In genomic region chr19:48752511-48753365, GRCh38 we compare ENCODE assay signal across 8 cellular contexts.
DNase-seq lines count a peak whose midpoint lies in the region; ATAC-seq and TF ChIP-seq lines count a peak whose summit lies in the region.

TSS of gene FUT1 (minus strand) at chr19:48752641. CDS start at chr19:48751281, 1,360 bp downstream.

- H3K27ac ChIP-seq in mucosa of rectum (ENCODE audit: low read depth in 2 of 2, low read length in 2 of 2): no peak within 1 kb of the TSS

- H3K4me1 ChIP-seq in mucosa of rectum (ENCODE audit: control insufficient read depth in 2 of 2, insufficient read depth in 2 of 2, low read length in 2 of 2): peaks cover 8 to 11% of the 10 kb centered on the region in 2 donors

- H3K27me3 ChIP-seq in mucosa of rectum (ENCODE audit: control insufficient read depth in 2 of 2, insufficient read depth in 2 of 2, low read length in 2 of 2): peaks cover 9 to 12% of the 10 kb centered on the region in 2 donors

- ATAC-seq in HG02981 (IDR thresholded peaks at IDR 0.05; ENCODE audit: unreplicated experiment): no peak
- no peak for ATAC-seq in GM18873 (IDR thresholded peaks at IDR 0.05; ENCODE audit: low FRiP score, unreplicated experiment)

- peak within 1 kb of the TSS in 1 of 2 donors; percentile 43 for H3K9ac ChIP-seq in mucosa of rectum (ENCODE audit: low read depth in 1 of 2, low read length in 2 of 2)

- H3K4me3 ChIP-seq in epithelial cell of esophagus (ENCODE audit: low read length) (peak within 1 kb of the TSS; percentile 77), mucosa of rectum (ENCODE audit: low read length in 2 of 2) (peak within 1 kb of the TSS; percentile 43 to 49)

- H3K36me3 ChIP-seq in mucosa of rectum (ENCODE audit: control insufficient read depth in 2 of 2, insufficient read depth in 2 of 2, low read length in 2 of 2): no peaks in the 10 kb centered on the region

- H3K9me3 ChIP-seq in mucosa of rectum (ENCODE audit: control insufficient read depth in 2 of 2, low read length in 2 of 2): no peaks in the 10 kb centered on the region

- DNase-seq in ELF-1 (ENCODE audit: low read depth, low spot score) (peak; percentile 91), NCI-H2029 (lab: John Stamatoyannopoulos, UW) (peak; percentile 92), epithelial cell of esophagus (ENCODE audit: low read depth) (peak; percentile 96), inferior parietal cortex (ENCODE audit: extremely low spot score) (no peak)
- peak; percentile 39 for DNase-seq in activated CD4-positive, alpha-beta T cell treated with anti-CD3 and anti-CD28 coated beads, Interleukin-2, amount 50 U/mL, for 1 hour

- no peak for TF ChIP-seq CTCF in epithelial cell of esophagus (IDR thresholded peaks at IDR 0.05; ENCODE audit: insufficient read depth, low read depth, low read length, missing control alignments)
